ENCODE assay signal across 9 cellular contexts in the genomic region with DNA sequence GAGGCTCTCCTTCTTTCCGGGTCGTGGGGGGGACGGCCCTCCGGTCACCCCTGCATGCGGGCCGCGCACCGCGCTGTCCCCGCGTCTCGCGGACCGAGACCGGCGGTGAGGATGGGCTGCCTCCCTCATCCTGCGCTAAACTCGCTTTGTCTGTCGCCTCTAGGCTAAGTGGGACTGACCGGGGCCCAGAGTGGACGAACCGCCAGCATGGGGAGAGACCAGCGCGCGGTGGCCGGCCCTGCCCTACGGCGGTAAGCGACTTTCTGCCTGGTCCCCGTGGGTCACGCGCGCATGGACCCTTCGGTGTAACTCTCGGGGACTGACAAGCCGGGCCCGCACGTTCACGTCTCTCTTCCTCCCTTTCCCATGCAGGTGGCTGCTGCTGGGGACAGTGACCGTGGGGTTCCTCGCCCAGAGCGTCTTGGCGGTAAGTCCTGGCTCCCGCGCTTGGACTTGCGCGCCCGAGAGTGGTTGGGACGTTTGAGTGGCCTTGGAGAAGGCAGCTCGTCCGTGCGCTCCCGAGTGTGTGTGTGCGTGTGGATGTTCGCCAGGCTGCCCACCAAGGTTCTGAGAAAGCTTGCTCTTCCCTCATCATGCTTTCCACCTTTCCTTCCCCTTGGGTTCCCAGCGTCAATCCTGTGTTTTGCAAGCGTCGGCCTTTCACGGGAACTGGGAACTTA. TPM values are rescaled to one million over a fixed set of nuclear protein-coding genes. Genes with fewer than 3 reads are reported as not detected.
A peak's percentile ranks its signal among the peaks of the same experiment; 100 is the strongest.
DNase-seq lines count a peak whose midpoint lies in the region; ATAC-seq and TF ChIP-seq lines count a peak whose summit lies in the region.
"Had no signal": no experiment of that assay in that cellular context is flagged by ENCODE, and none has a peak within 500 bp of the region (broad histone marks: within the 10 kb centered on the region; RNA-seq: fewer than 3 reads in every experiment).

No MANE protein-coding gene starts in this region.

- intact Hi-C loops in A673 (cut with micrococcal nuclease; ENCODE audit: unreplicated experiment): loop anchor here (2.0 to 5.0 kb wide), 3 partner anchors 54 to 105 kb away; no protein-coding TSS in a partner anchor

- H3K36me3 ChIP-seq in A673 (ENCODE audit: insufficient read depth, low read length, poor library complexity, severe bottlenecking): no peaks in the 10 kb centered on the region
- H3K36me3 ChIP-seq in MG63: no peaks in the 10 kb centered on the region
- peaks cover 15% of the 10 kb centered on the region for H3K36me3 ChIP-seq in muscle layer of colon (ENCODE audit: insufficient read depth, low read length)

- peak overlapping the region; percentile 98 for H3K4me3 ChIP-seq in A673 (ENCODE audit: low read depth, low read length, poor library complexity, severe bottlenecking)
- peak overlapping the region; percentile 57 for H3K4me3 ChIP-seq in MG63
- peak overlapping the region; percentile 61 for H3K4me3 ChIP-seq in epithelial cell of esophagus (ENCODE audit: low read length)
- peak overlapping the region; percentile 88 to 95 for H3K4me3 ChIP-seq in muscle layer of colon (ENCODE audit: low read depth in 1 of 2, low read length in 2 of 2)

- CTCF ChIA-PET in A673 (lab: Charles Lee): no interaction called here

- TF ChIP-seq CTCF in A673 (conservative IDR thresholded peaks at IDR 0.05; ENCODE audit: low read depth, low read length) (no peak), epithelial cell of esophagus (IDR thresholded peaks at IDR 0.05; ENCODE audit: insufficient read depth, low read depth, low read length, missing control alignments) (no peak)

- H3K27ac ChIP-seq in A673 (ENCODE audit: low read depth, low read length, poor library complexity, severe bottlenecking) (peak overlapping the region; percentile 91), muscle layer of colon (ENCODE audit: low read depth, low read length) (peak overlapping the region; percentile 96)

- ATAC-seq in HG02798 (IDR thresholded peaks at IDR 0.05; ENCODE audit: poor library complexity, unreplicated experiment): no peak

- BruUV-seq in A673 (replicated peaks; lab: Mats Ljungman, UMichigan): no TSS peak

- no peaks in the 10 kb centered on the region for H3K27me3 ChIP-seq in A673 (replicated peaks; ENCODE audit: insufficient read depth, low read depth, low read length, poor library complexity)
- no peaks in the 10 kb centered on the region for H3K27me3 ChIP-seq in MG63
- H3K27me3 ChIP-seq in muscle layer of colon (ENCODE audit: control insufficient read depth in 1 of 2, insufficient read depth in 2 of 2, low read length in 2 of 2): no peaks in the 10 kb centered on the region

- peaks cover 46% of the 10 kb centered on the region for H3K4me1 ChIP-seq in A673 (ENCODE audit: insufficient read depth, low read length, poor library complexity, severe bottlenecking)
- H3K4me1 ChIP-seq in muscle layer of colon (ENCODE audit: insufficient read depth, low read length): peaks cover 56% of the 10 kb centered on the region

- no peaks in the 10 kb centered on the region for H3K9me3 ChIP-seq in A673 (ENCODE audit: low read depth, low read length, poor library complexity, severe bottlenecking)
- no peaks in the 10 kb centered on the region; the same call in 1 of the 2 replicates for H3K9me3 ChIP-seq in MG63
- H3K9me3 ChIP-seq in muscle layer of colon (ENCODE audit: low read length): no peaks in the 10 kb centered on the region

- H3K9ac ChIP-seq in muscle layer of colon (ENCODE audit: low read length): peak overlapping the region; percentile 84

- DNase-seq in A673 (ENCODE audit: low spot score) (no peak), MG63 (no peak), epithelial cell of esophagus (ENCODE audit: low read depth) (peak; percentile 44), hippocampal formation (lab: John Stamatoyannopoulos, UW) (no peak), SHP77 treated with DMSO at 0.1 percent for 48 hours (lab: John Stamatoyannopoulos, UW) (no peak), amniotic stem cell (lab: John Stamatoyannopoulos, UW) (no peak)

- POLR2A ChIA-PET in A673 (lab: Charles Lee; ENCODE audit: low non-redundant PET): no interaction called here

RNA-seq across cellular contexts. Expression of a gene that starts 0.8 kb away (rescaled TPM):
- total RNA-seq in A673 (2021): 184 and 193 TPM in 2 replicates
- 50.0 and 85.0 TPM in 2 replicates for total RNA-seq in MG63 (2014; rRNA removed; shearing (Covaris generic); ENCODE audit: low replicate concordance)
- total RNA-seq: natural killer cell treated with Interleukin-12 subunit alpha and Interleukin-12 subunit beta and Interleukin-15 and Interleukin-18, amount 100 ng/mL, for 72 hours had no signal

RNA-seq across cellular contexts. Expression of a gene that starts 0.9 kb away (rescaled TPM):
- 83.9 and 86.0 TPM in 2 replicates for total RNA-seq in A673 (2021)
- total RNA-seq in MG63 (2014; rRNA removed; shearing (Covaris generic); ENCODE audit: low replicate concordance): 21.6 and 24.9 TPM in 2 replicates
- total RNA-seq: natural killer cell treated with Interleukin-12 subunit alpha and Interleukin-12 subunit beta and Interleukin-15 and Interleukin-18, amount 100 ng/mL, for 72 hours had no signal
